In genomic region chr18:79186649-79187048, GRCh38 we compare ENCODE assay signal across 18 cellular contexts.
DNase-seq lines count a peak whose midpoint lies in the region; ATAC-seq, FAIRE-seq and TF ChIP-seq lines count a peak whose summit lies in the region.
"Had no signal": no experiment of that assay in that cellular context is flagged by ENCODE, and none has a peak within 500 bp of the region (broad histone marks: within the 10 kb centered on the region; RNA-seq: fewer than 3 reads in every experiment).

No MANE protein-coding gene starts in this region.

- H3K27me3 ChIP-seq in breast epithelium, result no peaks in the 10 kb centered on the region

- no peak overlapping the region for H3K4me3 ChIP-seq in breast epithelium

- H3K36me3 ChIP-seq in breast epithelium, result no peaks in the 10 kb centered on the region

- no peaks in the 10 kb centered on the region for H3K4me1 ChIP-seq in breast epithelium

- TF ChIP-seq CTCF in D721Med (IDR thresholded peaks at IDR 0.05; ENCODE audit: insufficient read depth, missing control alignments) (no peak), breast epithelium (IDR thresholded peaks at IDR 0.05) (no peak)

- no peak for TF ChIP-seq POLR2A in breast epithelium (IDR thresholded peaks at IDR 0.05)

- no peak overlapping the region for H3K27ac ChIP-seq in breast epithelium

- no peak for FAIRE-seq in D721Med (lab: Jason Lieb, UNC)
- FAIRE-seq: small intestine had no signal

- H3K9me3 ChIP-seq in breast epithelium, result no peaks in the 10 kb centered on the region

- intact Hi-C loops in breast epithelium (cut with DNase I; ENCODE audit: low total_unique reads), result no loop called here

- DNase-seq in GM19240 (ENCODE audit: insufficient read length, low spot score) (no peak), D721Med (ENCODE audit: insufficient read length, low spot score) (no peak), breast epithelium (ENCODE audit: low spot score in 2 of 2) (no peak), NCI-H446 treated with DMSO at 0.1 percent for 48 hours (lab: John Stamatoyannopoulos, UW) (no peak)
- DNase-seq: activated CD4-positive, alpha-beta T cell treated with anti-CD3 and anti-CD28 coated beads, Interleukin-2, amount 50 U/mL, for 1 hour; activated T-cell treated with anti-CD3 and anti-CD28 coated beads, Interleukin-2, amount 50 U/mL, for 48 hours; central memory CD4-positive, alpha-beta T cell; HFFc6; KG1; NCI-H1436; NCI-H510A treated with DMSO at 0.1 percent for 48 hours; OCI-M1; small intestine; stimulated activated naive CD4-positive, alpha-beta T cell treated with Interleukin-2 at 50 U/mL for 16 hours had no signal

- ATAC-seq in GM18502 (IDR thresholded peaks at IDR 0.05; ENCODE audit: poor library complexity, unreplicated experiment), result peak; percentile 74
- peak; percentile 56 for ATAC-seq in GM19463 (IDR thresholded peaks at IDR 0.05; ENCODE audit: unreplicated experiment)
- peak; percentile 45 for ATAC-seq in HG02759 (IDR thresholded peaks at IDR 0.05; ENCODE audit: unreplicated experiment)
- peak; percentile 44 for ATAC-seq in HG03565 (IDR thresholded peaks at IDR 0.05; ENCODE audit: unreplicated experiment)
